Comparison of ENCODE assay signal across 1 cellular context in genomic region chr1:95321516-95321915, GRCh38.
TF ChIP-seq lines count a peak whose summit lies in the region.

No MANE protein-coding gene starts in this region.

TF ChIP-seq in neural cell, 6 proteins besides CTCF, POLR2A, EP300 and RAD21 (continued from another document):
- TF ChIP-seq REST (IDR thresholded peaks at IDR 0.05; ENCODE audit: borderline replicate concordance), result no peak
